ENCODE assay signal across 11 cellular contexts in genomic region chr9:106885451-106885850, GRCh38. TPM values are rescaled to one million over a fixed set of nuclear protein-coding genes. Genes with fewer than 3 reads are reported as not detected.
A peak's percentile ranks its signal among the peaks of the same experiment; 100 is the strongest.
DNase-seq lines count a peak whose midpoint lies in the region; TF ChIP-seq lines count a peak whose summit lies in the region.
"Had no signal": no experiment of that assay in that cellular context is flagged by ENCODE, and none has a peak within 500 bp of the region (broad histone marks: within the 10 kb centered on the region; RNA-seq: fewer than 3 reads in every experiment).

No MANE protein-coding gene starts in this region.

- no peak overlapping the region for H3K4me3 ChIP-seq in suprapubic skin
- no peak overlapping the region for H3K4me3 ChIP-seq in BE2C (ENCODE audit: low read depth, low read length)

- no peaks in the 10 kb centered on the region for H3K27me3 ChIP-seq in suprapubic skin
- H3K27me3 ChIP-seq in BE2C, result no peaks in the 10 kb centered on the region

- H3K4me1 ChIP-seq in suprapubic skin (peaks cover 78% of the 10 kb centered on the region), BE2C (peaks cover 12% of the 10 kb centered on the region)

- H3K9me3 ChIP-seq in suprapubic skin (no peaks in the 10 kb centered on the region), BE2C (no peaks in the 10 kb centered on the region)

- 56% methylated on average over 2 of the region's 2 CpGs for WGBS in suprapubic skin

- TF ChIP-seq CTCF in suprapubic skin (IDR thresholded peaks at IDR 0.05) (no peak), BE2C (IDR thresholded peaks at IDR 0.05; ENCODE audit: low read depth, low read length) (no peak)

- peak overlapping the region; percentile 60 for H3K27ac ChIP-seq in suprapubic skin
- H3K27ac ChIP-seq: 22Rv1 had no signal

- DNase-seq in DMS53 (lab: John Stamatoyannopoulos, UW) (peak; percentile 54), DMS53 treated with DMSO at 0.1 percent for 48 hours (lab: John Stamatoyannopoulos, UW; ENCODE audit: unreplicated experiment) (no peak), astrocyte of the hippocampus (ENCODE audit: low read depth, low spot score) (peak; percentile 55), iris pigment epithelial cell (ENCODE audit: low read depth) (peak; percentile 90), suprapubic skin (ENCODE audit: low spot score in 2 of 2) (no peak), MV-4-11 (lab: John Stamatoyannopoulos, UW) (no peak), NCI-H2029 treated with DMSO at 0.1 percent for 48 hours (lab: John Stamatoyannopoulos, UW) (no peak), BE2C (no peak)
- DNase-seq: GOT3; stimulated activated naive CD4-positive, alpha-beta T cell treated with Interleukin-2 at 50 U/mL for 16 hours had no signal

- no peaks in the 10 kb centered on the region for H3K36me3 ChIP-seq in suprapubic skin
- no peaks in the 10 kb centered on the region for H3K36me3 ChIP-seq in BE2C

- TF ChIP-seq POLR2A in suprapubic skin (IDR thresholded peaks at IDR 0.05), result no peak

- TF ChIP-seq EP300 in suprapubic skin (IDR thresholded peaks at IDR 0.05), result no peak

RNA-seq across cellular contexts. Expression of gene ZNF462, which starts 22.5 kb away (rescaled TPM):
- total RNA-seq in suprapubic skin, result 10 to 100 TPM; 16.4 to 35.2 (median 29.7) TPM
- polyA plus RNA-seq in BE2C (2012; ENCODE audit: insufficient read depth, insufficient read length, low read depth), result 19.5 TPM

Comparison
In these comparisons a context has a peak if more than half of its experiments do, and no peak if none do; other contexts are left out.
1. DNase-seq: peak in DMS53 (single experiment), astrocyte of the hippocampus (single experiment) and iris pigment epithelial cell (single experiment); none in DMS53 treated with DMSO at 0.1 percent for 48 hours (single experiment), suprapubic skin (0 of 2), MV-4-11 (single experiment), NCI-H2029 treated with DMSO at 0.1 percent for 48 hours (single experiment) and BE2C (single experiment).